In the genomic region with DNA sequence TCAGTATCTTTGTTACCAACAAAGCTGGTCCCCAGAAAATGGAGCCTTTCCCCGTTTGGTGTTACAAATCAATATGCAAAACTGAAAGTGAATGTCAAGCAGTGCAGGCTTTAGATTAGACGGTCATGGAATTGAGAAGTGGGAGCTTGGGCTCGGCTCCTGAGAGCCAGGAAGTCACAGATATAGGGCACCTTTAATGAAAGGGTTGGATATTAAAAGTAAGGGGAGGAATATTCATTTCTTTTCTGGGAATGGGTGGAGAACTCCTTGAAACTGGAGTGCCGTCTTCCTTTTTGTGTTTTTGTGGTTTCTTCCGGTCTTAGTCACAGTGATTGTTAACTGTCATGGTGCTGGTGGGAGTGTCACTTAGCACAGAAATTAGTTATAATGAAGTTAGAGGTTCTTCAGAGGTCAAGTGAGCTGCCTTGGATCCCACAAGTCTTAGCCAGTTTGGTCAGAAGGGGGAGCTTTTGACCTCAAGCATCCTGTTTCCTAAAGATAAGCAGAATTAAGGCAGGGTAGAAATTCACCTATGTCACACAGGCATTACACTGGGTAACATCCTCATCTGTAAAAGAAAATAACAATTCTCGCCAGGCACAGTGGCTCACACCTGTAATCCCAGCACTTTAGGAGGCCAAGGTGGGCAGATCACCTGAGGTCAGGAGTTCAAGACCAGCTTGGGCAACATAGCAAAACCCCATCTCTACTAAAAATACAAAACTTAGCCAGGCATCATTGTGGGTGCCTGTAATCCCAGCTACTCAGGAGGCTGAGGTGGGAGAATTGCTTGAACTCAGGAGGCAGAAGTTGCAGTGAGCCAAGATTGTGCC, we compare ENCODE assay signal across 8 cellular contexts. TPM values are rescaled to one million over a fixed set of nuclear protein-coding genes. Genes with fewer than 3 reads are reported as not detected.
DNase-seq lines count a peak whose midpoint lies in the region; ATAC-seq and TF ChIP-seq lines count a peak whose summit lies in the region.

No MANE protein-coding gene starts in this region.

- H3K4me3 Mint-ChIP-seq in T-helper 17 cell: peak overlapping the region; percentile 90

- H3K4me1 Mint-ChIP-seq in T-helper 17 cell: peaks cover 31% of the 10 kb centered on the region

- no peaks in the 10 kb centered on the region for H3K36me3 Mint-ChIP-seq in T-helper 17 cell (ENCODE audit: low read depth)

- H3K9me3 ChIP-seq in T-helper 17 cell (ENCODE audit: control insufficient read depth, low read length, poor library complexity, severe bottlenecking) (no peaks in the 10 kb centered on the region), muscle layer of duodenum (ENCODE audit: control insufficient read depth in 1 of 2, low read length in 2 of 2) (no peaks in the 10 kb centered on the region)

- peak overlapping the region; percentile 68 for H3K27ac ChIP-seq in muscle layer of duodenum (ENCODE audit: low read length)

- H3K4me1 ChIP-seq in muscle layer of duodenum (ENCODE audit: control insufficient read depth in 1 of 2, insufficient read depth in 2 of 2, low read length in 2 of 2): no peaks in the 10 kb centered on the region

- no peaks in the 10 kb centered on the region for H3K27me3 Mint-ChIP-seq in T-helper 17 cell

- DNase-seq in activated T-cell treated with anti-CD3 and anti-CD28 coated beads for 24 hours (ENCODE audit: low read depth): peak; percentile 55
- DNase-seq in activated T-cell treated with anti-CD3 and anti-CD28 coated beads, Interleukin-2, amount 50 U/mL, for 1 hour: no peak
- DNase-seq in T-helper 17 cell: peak in 2 of 3 donors; percentile 39 to 41
- peak; percentile 35 for DNase-seq in choroid plexus epithelial cell (ENCODE audit: low read depth)
- DNase-seq in hypothalamus (lab: John Stamatoyannopoulos, UW): no peak

- H3K27me3 ChIP-seq in muscle layer of duodenum (ENCODE audit: low read depth, low read length): no peaks in the 10 kb centered on the region

- H3K36me3 ChIP-seq in muscle layer of duodenum (ENCODE audit: control insufficient read depth in 1 of 2, insufficient read depth in 2 of 2, low read length in 2 of 2): no peaks in the 10 kb centered on the region

- H3K4me3 ChIP-seq in choroid plexus epithelial cell (ENCODE audit: low read depth, low read length) (peak overlapping the region; percentile 35), muscle layer of duodenum (ENCODE audit: low read depth in 1 of 2, low read length in 2 of 2) (peak overlapping the region in 1 of 2 donors; percentile 47)

- TF ChIP-seq CTCF in choroid plexus epithelial cell (conservative IDR thresholded peaks at IDR 0.05; ENCODE audit: low read depth, low read length): peak; percentile 23

- peak overlapping the region; percentile 99 for H3K27ac Mint-ChIP-seq in T-helper 17 cell

- ATAC-seq in HG03280 (IDR thresholded peaks at IDR 0.05; ENCODE audit: unreplicated experiment) (peak; percentile 55), T-helper 17 cell (peak; percentile 91), GM18868 (IDR thresholded peaks at IDR 0.05; ENCODE audit: unreplicated experiment) (no peak)

RNA-seq across cellular contexts. Expression of a gene that starts 9.6 kb away (rescaled TPM):
- 1,000 to 10,000 TPM; 2,426 to 2,697 TPM for total RNA-seq in T-helper 17 cell

RNA-seq across cellular contexts. Expression of a gene that starts 33.0 kb away (rescaled TPM):
- not detected for total RNA-seq in T-helper 17 cell

RNA-seq across cellular contexts. Expression of a gene that starts 54.7 kb away (rescaled TPM):
- not detected for total RNA-seq in T-helper 17 cell

RNA-seq across cellular contexts. Expression of a gene that starts 55.3 kb away (rescaled TPM):
- 1 to 10 TPM in 1 of 2 donors, under 1 TPM in 1; 0.15 to 1.3 TPM for total RNA-seq in T-helper 17 cell

Comparison
In these comparisons a context has a peak if more than half of its experiments do, and no peak if none do; other contexts are left out.
1. DNase-seq: peak in activated T-cell treated with anti-CD3 and anti-CD28 coated beads for 24 hours (single experiment), T-helper 17 cell (2 of 3) and choroid plexus epithelial cell (single experiment); none in activated T-cell treated with anti-CD3 and anti-CD28 coated beads, Interleukin-2, amount 50 U/mL, for 1 hour (single experiment) and hypothalamus (0 of 51).